ENCODE assay signal across 28 cellular contexts in the genomic region with DNA sequence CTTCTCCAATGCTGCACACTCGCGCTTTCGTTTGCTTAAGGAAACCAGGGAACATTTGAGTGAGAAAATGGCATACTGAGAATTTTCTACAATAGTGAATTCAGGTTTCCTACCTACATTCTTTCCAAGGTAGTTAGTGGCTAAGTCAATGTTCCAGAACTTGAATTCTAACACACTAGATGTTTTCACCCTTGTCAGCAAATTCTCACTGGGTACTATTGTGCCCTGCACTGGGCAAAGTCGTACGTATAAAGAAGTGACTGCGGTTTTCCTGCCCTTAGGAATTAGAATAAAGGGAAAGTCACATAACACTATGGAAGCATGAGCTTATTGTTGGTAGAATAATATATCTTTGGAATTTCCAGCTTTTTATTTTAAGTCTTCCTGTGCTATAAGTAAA.
"Had no signal": no experiment of that assay in that cellular context is flagged by ENCODE, and none has a peak within 500 bp of the region (broad histone marks: within the 10 kb centered on the region; RNA-seq: fewer than 3 reads in every experiment).

No MANE protein-coding gene starts in this region.

- ATAC-seq: naive thymus-derived CD4-positive, alpha-beta T cell; natural killer cell; psoas muscle; right cardiac atrium; stimulated activated effector memory CD8-positive, alpha-beta T cell treated with anti-CD3 and anti-CD28 coated beads, Interleukin-12 subunit alpha, Interleukin-12 subunit beta, amount 100 ng/mL, for 72 hours; stimulated activated naive CD8-positive, alpha-beta T cell treated with anti-CD3 and anti-CD28 coated beads, Interleukin-15, amount 100 ng/mL, for 72 hours; stimulated activated naive CD8-positive, alpha-beta T cell treated with anti-CD3 and anti-CD28 coated beads, Interleukin-15, Interleukin-2, amounts not matched to agents 100 U/mL and 50 U/mL, for 24 hours; upper lobe of right lung had no signal

- DNase-seq: naive thymus-derived CD4-positive, alpha-beta T cell; natural killer cell; occipital lobe; ovary; posterior cingulate gyrus; psoas muscle; right cardiac atrium; sigmoid colon; stimulated activated CD4-positive, alpha-beta T cell treated with anti-CD3 and anti-CD28 coated beads, Interleukin-15, amount 100 ng/mL, for 24 hours; stimulated activated CD4-positive, alpha-beta T cell treated with anti-CD3 and anti-CD28 coated beads, Interleukin-2, amount 100 ng/mL, for 24 hours; stimulated activated CD4-positive, alpha-beta T cell treated with anti-CD3 and anti-CD28 coated beads, Interleukin-2, amount 100 ng/mL, for 48 hours; stimulated activated CD4-positive, alpha-beta T cell treated with anti-CD3 and anti-CD28 coated beads, Interleukin-4, amount 100 ng/mL, for 24 hours; stimulated activated naive CD4-positive, alpha-beta T cell; stimulated activated naive CD8-positive, alpha-beta T cell treated with anti-CD3 and anti-CD28 coated beads, Interleukin-15, amount 100 ng/mL, for 72 hours; stimulated activated naive CD8-positive, alpha-beta T cell treated with anti-CD3 and anti-CD28 coated beads, Interleukin-15, Interleukin-2, amounts not matched to agents 100 U/mL and 50 U/mL, for 24 hours; substantia nigra; testis; tibial artery; transverse colon; upper lobe of right lung; uterus had no signal

- H3K9me3 ChIP-seq: ovary, psoas muscle, sigmoid colon, suprapubic skin, testis, tibial artery, transverse colon, upper lobe of right lung, uterus had no signal

- H3K36me3 ChIP-seq: neural progenitor cell, ovary, sigmoid colon, suprapubic skin, tibial artery, transverse colon, upper lobe of right lung, uterus had no signal

- H3K4me3 Mint-ChIP-seq: naive thymus-derived CD4-positive, alpha-beta T cell; natural killer cell; nephron; neural progenitor cell; stimulated activated effector memory CD8-positive, alpha-beta T cell treated with anti-CD3 and anti-CD28 coated beads, Interleukin-12 subunit alpha, Interleukin-12 subunit beta, amount 100 ng/mL, for 72 hours; stimulated activated naive CD8-positive, alpha-beta T cell treated with anti-CD3 and anti-CD28 coated beads, Interleukin-15, amount 100 ng/mL, for 72 hours; type B pancreatic cell had no signal

- H2AFZ ChIP-seq: neural progenitor cell, parathyroid adenoma had no signal

- H3K27me3 ChIP-seq: neural progenitor cell, ovary, sigmoid colon, suprapubic skin, testis, tibial artery, transverse colon, upper lobe of right lung, uterus had no signal

- H3K9me3 Mint-ChIP-seq: natural killer cell; neural progenitor cell; stimulated activated effector memory CD8-positive, alpha-beta T cell treated with anti-CD3 and anti-CD28 coated beads, Interleukin-12 subunit alpha, Interleukin-12 subunit beta, amount 100 ng/mL, for 72 hours; type B pancreatic cell had no signal

- H3K4me1 ChIP-seq: neural progenitor cell, parathyroid adenoma, psoas muscle, sigmoid colon, suprapubic skin, testis, tibial artery, upper lobe of right lung, uterus had no signal

- H3K4me3 ChIP-seq: neural progenitor cell, ovary, psoas muscle, sigmoid colon, suprapubic skin, testis, tibial artery, transverse colon, upper lobe of right lung, uterus had no signal

- H3K36me3 Mint-ChIP-seq: natural killer cell; neural progenitor cell; stimulated activated effector memory CD8-positive, alpha-beta T cell treated with anti-CD3 and anti-CD28 coated beads, Interleukin-12 subunit alpha, Interleukin-12 subunit beta, amount 100 ng/mL, for 72 hours; type B pancreatic cell had no signal

- H3K4me2 ChIP-seq: neural progenitor cell had no signal

- H3K27me3 Mint-ChIP-seq: naive thymus-derived CD4-positive, alpha-beta T cell; stimulated activated naive CD8-positive, alpha-beta T cell treated with anti-CD3 and anti-CD28 coated beads, Interleukin-15, amount 100 ng/mL, for 72 hours had no signal

- H3K4me1 Mint-ChIP-seq: natural killer cell; nephron; neural progenitor cell; stimulated activated effector memory CD8-positive, alpha-beta T cell treated with anti-CD3 and anti-CD28 coated beads, Interleukin-12 subunit alpha, Interleukin-12 subunit beta, amount 100 ng/mL, for 72 hours had no signal

- H3K27ac Mint-ChIP-seq: naive thymus-derived CD4-positive, alpha-beta T cell; natural killer cell; nephron; neural progenitor cell; progenitor cell of endocrine pancreas; stimulated activated effector memory CD8-positive, alpha-beta T cell treated with anti-CD3 and anti-CD28 coated beads, Interleukin-12 subunit alpha, Interleukin-12 subunit beta, amount 100 ng/mL, for 72 hours; stimulated activated naive CD8-positive, alpha-beta T cell treated with anti-CD3 and anti-CD28 coated beads, Interleukin-15, amount 100 ng/mL, for 72 hours; type B pancreatic cell had no signal

- H3K9ac ChIP-seq: neural progenitor cell, parathyroid adenoma had no signal

- H3K27ac ChIP-seq: neural progenitor cell, ovary, parathyroid adenoma, psoas muscle, sigmoid colon, suprapubic skin, testis, tibial artery, transverse colon, upper lobe of right lung, uterus had no signal
